34 cellular contexts compared by ENCODE assay signal in the genomic region with DNA sequence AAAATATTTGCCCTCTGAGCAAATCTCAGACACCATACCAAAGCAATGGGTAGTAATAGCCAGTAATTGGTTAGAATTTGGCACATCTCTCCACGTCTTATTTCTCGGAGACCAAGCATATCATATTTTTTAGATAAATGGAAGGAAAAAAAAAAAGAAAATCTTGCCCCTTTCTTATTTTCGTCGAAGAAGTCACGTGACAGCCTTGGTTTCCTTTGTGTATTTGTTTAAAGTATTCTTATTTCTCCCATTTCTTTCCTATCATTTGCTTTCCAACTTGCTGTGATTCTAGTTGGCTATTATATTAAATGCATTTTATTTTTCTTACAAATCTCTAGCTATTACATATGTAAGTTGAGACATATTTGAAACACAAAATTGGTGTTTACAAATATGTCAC.
"Had no signal": no experiment of that assay in that cellular context is flagged by ENCODE, and none has a peak within 500 bp of the region (broad histone marks: within the 10 kb centered on the region; RNA-seq: fewer than 3 reads in every experiment).

No MANE protein-coding gene starts in this region.

- ATAC-seq: activated naive CD4-positive, alpha-beta T cell treated with anti-CD3 and anti-CD28 coated beads, Interleukin-2, amount 50 U/mL, for 72 hours; activated naive CD8-positive, alpha-beta T cell treated with anti-CD3 and anti-CD28 coated beads, Interleukin-2, amount 50 U/mL, for 24 hours; activated T-cell treated with anti-CD3 and anti-CD28 coated beads, Interleukin-2, amount 50 U/mL, for 4 hours; activated T-cell treated with anti-CD3 and anti-CD28 coated beads, Interleukin-2, amount 50 U/mL, for 72 hours; activated T-helper 17 cell treated with anti-CD3 and anti-CD28 coated beads, Interleukin-2, amount 50 U/mL, for 72 hours; body of pancreas had no signal

- H3K27me3 ChIP-seq: adrenal gland, ascending aorta, body of pancreas, brain microvascular endothelial cell, breast epithelium, cardiac muscle cell had no signal

- H3K4me1 ChIP-seq: adrenal gland, ascending aorta, body of pancreas, breast epithelium had no signal

- H3K4me3 ChIP-seq: adrenal gland, ascending aorta, body of pancreas, breast epithelium, cardiac muscle cell had no signal

- H3K36me3 ChIP-seq: adrenal gland, ascending aorta, brain microvascular endothelial cell, breast epithelium, cardiac muscle cell had no signal

- FAIRE-seq: astrocyte, bronchial epithelial cell had no signal

- DNase-seq: activated effector memory CD4-positive, alpha-beta T cell treated with anti-CD3 and anti-CD28 coated beads, Interleukin-2, amount 50 U/mL, for 16 hours; activated effector memory CD4-positive, alpha-beta T cell treated with Interleukin-2 at 50 U/mL for 16 hours; activated gamma-delta T cell; activated gamma-delta T cell treated with Interleukin-2 at 50 U/mL for 16 hours; activated naive CD4-positive, alpha-beta T cell; activated naive CD4-positive, alpha-beta T cell treated with anti-CD3 and anti-CD28 coated beads for 36 hours; activated naive CD4-positive, alpha-beta T cell treated with anti-CD3 and anti-CD28 coated beads, Interleukin-2, amount 10 ng/mL, durations not matched to agents 7 days and 5 days; activated naive CD4-positive, alpha-beta T cell treated with anti-CD3 and anti-CD28 coated beads, Interleukin-2, amount 50 U/mL, for 16 hours; activated naive CD4-positive, alpha-beta T cell treated with Interleukin-2 at 50 U/mL for 16 hours; activated naive CD8-positive, alpha-beta T cell treated with anti-CD3 and anti-CD28 coated beads for 36 hours; activated naive CD8-positive, alpha-beta T cell treated with anti-CD3 and anti-CD28 coated beads, Interleukin-2, amount 10 ng/mL, durations not matched to agents 7 days and 5 days; activated naive CD8-positive, alpha-beta T cell treated with anti-CD3 and anti-CD28 coated beads, Interleukin-2, amount 50 U/mL, for 24 hours; activated T-cell treated with anti-CD3 and anti-CD28 coated beads, Interleukin-2, amount 50 U/mL, for 1 hour; activated T-cell treated with anti-CD3 and anti-CD28 coated beads, Interleukin-2, amount 50 U/mL, for 24 hours; activated T-cell treated with anti-CD3 and anti-CD28 coated beads, Interleukin-2, amount 50 U/mL, for 4 hours; activated T-cell treated with anti-CD3 and anti-CD28 coated beads, Interleukin-2, amount 50 U/mL, for 48 hours; activated T-cell treated with anti-CD3 and anti-CD28 coated beads, Interleukin-2, amount 50 U/mL, for 72 hours; adrenal gland; amniotic stem cell; amygdala; anterior cingulate cortex; aorta; body of pancreas; brain microvascular endothelial cell; caudate nucleus; central memory CD4-positive, alpha-beta T cell; cerebellar nuclear complex had no signal

- H3K27ac ChIP-seq: adrenal gland, ascending aorta, body of pancreas, brain microvascular endothelial cell, breast epithelium, cardiac muscle cell had no signal

- H3K9me3 ChIP-seq: ascending aorta, body of pancreas, breast epithelium had no signal
